21 cellular contexts compared by ENCODE assay signal in the genomic region with DNA sequence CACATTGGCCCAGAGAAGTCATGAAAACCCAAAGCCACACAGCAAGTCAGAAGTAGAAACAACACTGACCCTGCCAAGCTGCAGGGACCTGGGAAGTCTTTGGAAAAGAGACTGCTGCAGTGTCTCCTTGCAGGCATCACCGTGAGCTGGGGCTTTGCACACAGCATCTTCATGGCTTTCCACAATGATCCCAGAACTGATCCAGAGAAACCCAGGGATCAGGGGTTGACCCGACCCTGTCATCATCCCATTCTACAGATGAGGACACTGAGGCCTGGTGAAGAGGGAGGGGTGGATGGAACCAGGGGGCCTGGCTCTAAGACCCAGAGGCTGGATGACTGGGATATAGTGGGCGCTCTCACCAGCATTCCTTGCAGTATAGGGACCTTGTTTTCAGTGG. TPM values are rescaled to one million over a fixed set of nuclear protein-coding genes. Genes with fewer than 3 reads are reported as not detected.
A peak's percentile ranks its signal among the peaks of the same experiment; 100 is the strongest.
DNase-seq lines count a peak whose midpoint lies in the region; ATAC-seq, FAIRE-seq and TF ChIP-seq lines count a peak whose summit lies in the region.
"Had no signal": no experiment of that assay in that cellular context is flagged by ENCODE, and none has a peak within 500 bp of the region (broad histone marks: within the 10 kb centered on the region; RNA-seq: fewer than 3 reads in every experiment).

No MANE protein-coding gene starts in this region.

- no peaks in the 10 kb centered on the region for H3K79me1 ChIP-seq in neuronal stem cell (ENCODE audit: low read depth, low read length)

- H4K20me1 ChIP-seq in HepG2 (ENCODE audit: insufficient read depth, low read length), result peaks cover 3% of the 10 kb centered on the region; the same call in 1 of the 2 replicates

- TF ChIP-seq CTCF in HepG2 (CRISPR knock-in tag; IDR thresholded peaks at IDR 0.05), result no peak
- no peak for TF ChIP-seq CTCF in right lobe of liver (IDR thresholded peaks at IDR 0.05)
- TF ChIP-seq CTCF in type B pancreatic cell (conservative IDR thresholded peaks at IDR 0.05), result no peak

- H3K27ac ChIP-seq in HepG2 (ENCODE audit: extremely low read length, insufficient read depth, low read length) (no peak overlapping the region), right lobe of liver (no peak overlapping the region), neuronal stem cell (replicated peaks; ENCODE audit: low read length) (no peak overlapping the region), SJCRH30 (no peak overlapping the region)
- H3K27ac ChIP-seq: BLaER1 treated with 17β-estradiol and CSF1 and Interleukin-3, amounts not matched to agents 10 nM and 100 nM had no signal

- H2BK15ac ChIP-seq in neuronal stem cell (ENCODE audit: low read length), result peak overlapping the region; percentile 81

- no TSS peak for BruUV-seq in HepG2 (replicated peaks; lab: Mats Ljungman, UMichigan)

- TF ChIP-seq EP300 in HepG2 (IDR thresholded peaks at IDR 0.05; ENCODE audit: low read depth in 2 of 2, low read length in 2 of 2) (no peak), HepG2 (CRISPR knock-in tag; IDR thresholded peaks at IDR 0.05; ENCODE audit: borderline replicate concordance) (no peak)

- H3K4me3 ChIP-seq in HepG2 (replicated peaks in 1 of 3; ENCODE audit: insufficient read depth in 1 of 3, low read depth in 2 of 3, low read length in 3 of 3) (no peak overlapping the region), right lobe of liver (no peak overlapping the region), neuronal stem cell (ENCODE audit: low read length in 2 of 2) (no peak overlapping the region), SJCRH30 (no peak overlapping the region)
- H3K4me3 ChIP-seq: BLaER1 treated with 17β-estradiol and CSF1 and Interleukin-3, amounts not matched to agents 10 nM and 100 nM; GM12878 had no signal

- H3K4me3 Mint-ChIP-seq in dendritic cell treated with granulocyte-macrophage colony-stimulating factor and Interleukin-4, amounts not matched to agents 40 ng/mL and 50 ng/mL, for 4 days, result no peak overlapping the region
- peak overlapping the region; percentile 34 for H3K4me3 Mint-ChIP-seq in type B pancreatic cell
- H3K4me3 Mint-ChIP-seq: B cell had no signal

- no peak overlapping the region for H3K9ac ChIP-seq in HepG2 (ENCODE audit: insufficient read depth, low read depth, low read length)
- H3K9ac ChIP-seq in neuronal stem cell (ENCODE audit: low read depth, low read length, poor library complexity), result no peak overlapping the region
- H3K9ac ChIP-seq: BLaER1 treated with 17β-estradiol and CSF1 and Interleukin-3, amounts not matched to agents 10 nM and 100 nM had no signal

- H3K27ac Mint-ChIP-seq in dendritic cell treated with granulocyte-macrophage colony-stimulating factor and Interleukin-4, amounts not matched to agents 40 ng/mL and 50 ng/mL, for 4 days, result peak overlapping the region; percentile 75
- H3K27ac Mint-ChIP-seq in type B pancreatic cell, result no peak overlapping the region
- H3K27ac Mint-ChIP-seq: B cell, H9 had no signal

- H3K23ac ChIP-seq in neuronal stem cell (ENCODE audit: low read depth, low read length, poor library complexity), result no peak overlapping the region

- peaks cover 37% of the 10 kb centered on the region for H3K4me1 Mint-ChIP-seq in dendritic cell treated with granulocyte-macrophage colony-stimulating factor and Interleukin-4, amounts not matched to agents 40 ng/mL and 50 ng/mL, for 4 days (ENCODE audit: low read depth)
- peaks cover 7% of the 10 kb centered on the region for H3K4me1 Mint-ChIP-seq in type B pancreatic cell (ENCODE audit: unreplicated experiment)

- intact Hi-C loops in HepG2 (cut with micrococcal nuclease; ENCODE audit: unreplicated experiment) (no loop called here), right lobe of liver (cut with DNase I) (no loop called here)
- intact Hi-C loops in dendritic cell treated with granulocyte-macrophage colony-stimulating factor and Interleukin-4, amounts not matched to agents 40 ng/mL and 50 ng/mL, for 4 days (cut with micrococcal nuclease), result no loop called here

- H3K4ac ChIP-seq in neuronal stem cell (ENCODE audit: low read length), result no peak overlapping the region

- peak overlapping the region; percentile 47 for H2AK5ac ChIP-seq in neuronal stem cell (ENCODE audit: low read depth, low read length)

- H3K36me3 ChIP-seq in HepG2 (replicated peaks in 1 of 2; ENCODE audit: control insufficient read depth in 1 of 2, insufficient read depth in 2 of 2, low read length in 2 of 2), result no peaks in the 10 kb centered on the region
- no peaks in the 10 kb centered on the region for H3K36me3 ChIP-seq in right lobe of liver
- H3K36me3 ChIP-seq in neuronal stem cell (replicated peaks in 1 of 2; ENCODE audit: control insufficient read depth in 2 of 2, insufficient read depth in 2 of 2, low read length in 2 of 2), result no peaks in the 10 kb centered on the region
- H3K36me3 ChIP-seq in SJCRH30, result no peaks in the 10 kb centered on the region

- CTCF ChIA-PET in HepG2 (lab: Yijun Ruan, JAX; ENCODE audit: low intra/inter-chr PET ratio, low total read pairs), result no interaction called here

- in situ Hi-C loops in HepG2 (cut with HindIII; ENCODE audit: extremely low pct_ligation_motif_present, low pct_unique_long_range_greater_than_20kb), result no loop called here

- no peaks in the 10 kb centered on the region for H3K9me3 Mint-ChIP-seq in dendritic cell treated with granulocyte-macrophage colony-stimulating factor and Interleukin-4, amounts not matched to agents 40 ng/mL and 50 ng/mL, for 4 days
- no peaks in the 10 kb centered on the region for H3K9me3 Mint-ChIP-seq in type B pancreatic cell
- H3K9me3 Mint-ChIP-seq: H9 had no signal

- POLR2A ChIA-PET in HepG2 (lab: Yijun Ruan, JAX), result no interaction called here

- H2BK12ac ChIP-seq in neuronal stem cell (ENCODE audit: low read length), result no peak overlapping the region

- WGBS in HepG2 (ENCODE audit: low lambda C conversion rate), result 67% methylated on average over 1 of the region's 3 CpGs
- WGBS in right lobe of liver (ENCODE audit: insufficient coverage, low coverage, low lambda C conversion rate, missing lambda C conversion rate), result 89% methylated on average over 1 of the region's 3 CpGs
- no CpG with 5 or more reads among the region's 3 CpGs for WGBS in neuronal stem cell (ENCODE audit: extremely low coverage in 2 of 2, insufficient read length in 2 of 2, insufficient replicate concordance in 1 of 2), 2 donors

- H3K14ac ChIP-seq in neuronal stem cell (ENCODE audit: low read length), result no peak overlapping the region

- TF ChIP-seq POLR2A in HepG2 (IDR thresholded peaks at IDR 0.05; ENCODE audit: insufficient read depth in 1 of 2, low read depth in 2 of 2, low read length in 2 of 2) (no peak), right lobe of liver (IDR thresholded peaks at IDR 0.05) (no peak)

- H2AFZ ChIP-seq in HepG2 (ENCODE audit: low read length) (no peak overlapping the region), neuronal stem cell (ENCODE audit: low read length) (no peak overlapping the region)

- DNase-seq in HepG2 (ENCODE audit: low spot score), result no peak
- no peak for DNase-seq in right lobe of liver
- no peak for DNase-seq in neuronal stem cell (ENCODE audit: low spot score)
- DNase-seq in type B pancreatic cell (ENCODE audit: extremely low spot score, unreplicated experiment), result no peak
- DNase-seq in NCI-H1417 treated with DMSO at 0.1 percent for 48 hours (lab: John Stamatoyannopoulos, UW), result no peak
- no peak for DNase-seq in GM19239 (ENCODE audit: insufficient read length, low spot score)
- no peak for DNase-seq in SJCRH30
- DNase-seq: 8988T; CD8-positive, alpha-beta memory T cell; COR-L47; DMS 273 treated with DMSO at 0.1 percent for 48 hours; DMS53; DND-41; EL; GOT3; H9 had no signal

- H3K79me2 ChIP-seq in HepG2 (ENCODE audit: insufficient read depth, low read length), result no peaks in the 10 kb centered on the region

- no peak for TF ChIP-seq RAD21 in HepG2 (CRISPR knock-in tag; IDR thresholded peaks at IDR 0.05)

- no peak overlapping the region for H2BK120ac ChIP-seq in neuronal stem cell (ENCODE audit: low read depth, low read length)

- H3K4me1 ChIP-seq in HepG2 (ENCODE audit: insufficient read depth, low read length), result peaks cover 23% of the 10 kb centered on the region
- H3K4me1 ChIP-seq in right lobe of liver, result no peaks in the 10 kb centered on the region
- H3K4me1 ChIP-seq in neuronal stem cell (ENCODE audit: control insufficient read depth in 2 of 2, insufficient read depth in 1 of 2, low read depth in 1 of 2, low read length in 2 of 2), result peaks cover 8 to 25% of the 10 kb centered on the region in 2 donors
- peaks cover 7% of the 10 kb centered on the region; the same call in 1 of the 2 replicates for H3K4me1 ChIP-seq in SJCRH30

- H2BK5ac ChIP-seq in neuronal stem cell (ENCODE audit: low read length), result peak overlapping the region; percentile 82

- no peak overlapping the region for H4K91ac ChIP-seq in neuronal stem cell (ENCODE audit: low read depth, low read length, poor library complexity)

- peaks cover 11% of the 10 kb centered on the region for H3K36me3 Mint-ChIP-seq in dendritic cell treated with granulocyte-macrophage colony-stimulating factor and Interleukin-4, amounts not matched to agents 40 ng/mL and 50 ng/mL, for 4 days (ENCODE audit: low read depth)
- H3K36me3 Mint-ChIP-seq in type B pancreatic cell, result no peaks in the 10 kb centered on the region

- H4K8ac ChIP-seq in neuronal stem cell (ENCODE audit: low read depth, low read length), result no peak overlapping the region

- H3K9me3 ChIP-seq in HepG2 (ENCODE audit: low read length) (no peaks in the 10 kb centered on the region), right lobe of liver (no peaks in the 10 kb centered on the region), neuronal stem cell (replicated peaks in 1 of 2; ENCODE audit: control insufficient read depth in 2 of 2, insufficient read depth in 1 of 2, low read depth in 1 of 2, low read length in 2 of 2) (peaks cover 0 to 2% of the 10 kb centered on the region in 2 donors), SJCRH30 (replicated peaks) (no peaks in the 10 kb centered on the region)
- H3K9me3 ChIP-seq: BLaER1 treated with 17β-estradiol and CSF1 and Interleukin-3, amounts not matched to agents 10 nM and 100 nM had no signal

- H3K27me3 Mint-ChIP-seq in dendritic cell treated with granulocyte-macrophage colony-stimulating factor and Interleukin-4, amounts not matched to agents 40 ng/mL and 50 ng/mL, for 4 days, result peaks cover 41% of the 10 kb centered on the region
- peaks cover 63% of the 10 kb centered on the region for H3K27me3 Mint-ChIP-seq in type B pancreatic cell

- peaks cover 10 to 67% of the 10 kb centered on the region in 2 experiments for H3K27me3 ChIP-seq in HepG2 (ENCODE audit: control insufficient read depth in 1 of 2, insufficient read depth in 2 of 2, low read length in 2 of 2)
- H3K27me3 ChIP-seq in right lobe of liver, result no peaks in the 10 kb centered on the region
- peaks cover 4 to 60% (median 30%) of the 10 kb centered on the region in 3 experiments for H3K27me3 ChIP-seq in neuronal stem cell (ENCODE audit: control insufficient read depth in 3 of 3, insufficient read depth in 3 of 3, low read depth in 1 of 3, low read length in 3 of 3)
- H3K27me3 ChIP-seq in SJCRH30, result peaks cover 26% of the 10 kb centered on the region

- ATAC-seq in HepG2 (no peak), right lobe of liver (no peak)
- ATAC-seq: GM12878 had no signal

- no peak for FAIRE-seq in HepG2 (lab: Jason Lieb, UNC)
- FAIRE-seq in GM19239 (lab: Jason Lieb, UNC), result no peak
- FAIRE-seq: GM12878 had no signal

- peak overlapping the region; percentile 8 for H3K18ac ChIP-seq in neuronal stem cell (ENCODE audit: low read length)

- H3K4me2 ChIP-seq in HepG2 (ENCODE audit: low read depth, low read length), result no peak overlapping the region
- H3K4me2 ChIP-seq in neuronal stem cell (ENCODE audit: insufficient read depth, low read length, poor library complexity, severe bottlenecking), result no peak overlapping the region

RNA-seq across cellular contexts. Expression of gene FAM78A, which starts 4.3 kb away (rescaled TPM):
- total RNA-seq in HepG2 (2016; rRNA removed; fragmentation: Illumina TruSeq; extraction: Trizol) (0.14 and 0.18 TPM in 2 replicates), right lobe of liver (1 to 10 TPM in 4 of 6 experiments, under 1 TPM in 2; 0.92 to 2.4 (median 1.6) TPM), type B pancreatic cell (ENCODE audit: low replicate concordance) (0.79 and 1.9 TPM in 2 replicates)
- not detected in 2 replicates for total RNA-seq in HepG2 (2016; cell fraction: cytosol; rRNA removed; fragmentation: Illumina TruSeq; extraction: Trizol; ENCODE audit: low read depth)
- total RNA-seq in HepG2 (2016; cell fraction: insoluble cytoplasmic fraction; rRNA removed; fragmentation: Illumina TruSeq; extraction: Trizol), result 0.15 and 0.26 TPM in 2 replicates
- 0.15 TPM in 1 of 2 replicates, not detected in the other for total RNA-seq in HepG2 (2016; cell fraction: membrane; rRNA removed; fragmentation: Illumina TruSeq; extraction: Trizol)
- total RNA-seq in HepG2 (2016; cell fraction: nucleus; rRNA removed; fragmentation: Illumina TruSeq; extraction: Trizol), result 0.50 and 0.68 TPM in 2 replicates
- polyA plus RNA-seq in HepG2 (2011; rRNA removed), result 0.51 and 0.62 TPM in 2 replicates
- polyA plus RNA-seq in HepG2 (2011; cell fraction: cytosol; rRNA removed), result 0.37 and 0.43 TPM in 2 replicates
- 0.63 and 0.69 TPM in 2 replicates for polyA plus RNA-seq in HepG2 (2011; cell fraction: nucleus; rRNA removed)
- 0.25 and 0.30 TPM in 2 replicates for polyA plus RNA-seq in HepG2 (2012)
- 0.03 and 0.11 TPM in 2 replicates for polyA plus RNA-seq in HepG2 (2016; cell fraction: cytosol; fragmentation: Illumina TruSeq; extraction: Trizol; ENCODE audit: low read depth)
- 0.12 and 0.21 TPM in 2 replicates for polyA plus RNA-seq in HepG2 (2016; cell fraction: insoluble cytoplasmic fraction; fragmentation: Illumina TruSeq; extraction: Trizol; ENCODE audit: low read depth)
- 0.07 and 0.10 TPM in 2 replicates for polyA plus RNA-seq in HepG2 (2016; cell fraction: membrane; fragmentation: Illumina TruSeq; extraction: Trizol; ENCODE audit: low read depth)
- 0.11 and 0.22 TPM in 2 replicates for polyA plus RNA-seq in HepG2 (2016; cell fraction: nucleus; fragmentation: Illumina TruSeq; extraction: Trizol; ENCODE audit: insufficient read depth, low read depth)
- polyA minus RNA-seq in HepG2 (2011; rRNA and poly(A)+ RNA removed; ENCODE audit: low replicate concordance), result 0.62 and 23.9 TPM in 2 replicates
- polyA minus RNA-seq in HepG2 (2011; cell fraction: cytosol; rRNA and poly(A)+ RNA removed), result 0.26 and 0.49 TPM in 2 replicates
- 0.12 and 0.13 TPM in 2 replicates for polyA minus RNA-seq in HepG2 (2011; cell fraction: nucleus; rRNA and poly(A)+ RNA removed)
- 2.7 TPM for polyA plus RNA-seq in neuronal stem cell (2013, experiment 1 of 2)
- polyA plus RNA-seq in neuronal stem cell (2013, experiment 2 of 2), result 2.5 TPM
- total RNA-seq in SJCRH30 (2014; rRNA removed; shearing (Covaris generic)), result 2.2 and 2.4 TPM in 2 replicates

RNA-seq across cellular contexts. Expression of gene PLPP7, which starts 8.9 kb away (rescaled TPM):
- total RNA-seq in HepG2 (2016; rRNA removed; fragmentation: Illumina TruSeq; extraction: Trizol) (0.66 and 1.2 TPM in 2 replicates), right lobe of liver (under 1 TPM in 5 of 6 experiments, not detected in 1; 0.11 to 0.43 (median 0.22) TPM), type B pancreatic cell (ENCODE audit: low replicate concordance) (0.50 and 3.1 TPM in 2 replicates)
- total RNA-seq in HepG2 (2016; cell fraction: cytosol; rRNA removed; fragmentation: Illumina TruSeq; extraction: Trizol; ENCODE audit: low read depth), result 1.1 TPM in 2 replicates
- total RNA-seq in HepG2 (2016; cell fraction: insoluble cytoplasmic fraction; rRNA removed; fragmentation: Illumina TruSeq; extraction: Trizol), result 0.85 and 1.0 TPM in 2 replicates
- total RNA-seq in HepG2 (2016; cell fraction: membrane; rRNA removed; fragmentation: Illumina TruSeq; extraction: Trizol), result 1.7 TPM in 2 replicates
- total RNA-seq in HepG2 (2016; cell fraction: nucleus; rRNA removed; fragmentation: Illumina TruSeq; extraction: Trizol), result 0.28 and 1.4 TPM in 2 replicates
- 0.33 and 0.67 TPM in 2 replicates for polyA plus RNA-seq in HepG2 (2011; rRNA removed)
- 0.47 and 1.0 TPM in 2 replicates for polyA plus RNA-seq in HepG2 (2011; cell fraction: cytosol; rRNA removed)
- 0.66 and 0.87 TPM in 2 replicates for polyA plus RNA-seq in HepG2 (2011; cell fraction: nucleus; rRNA removed)
- polyA plus RNA-seq in HepG2 (2012), result 0.69 and 0.78 TPM in 2 replicates
- polyA plus RNA-seq in HepG2 (2016; cell fraction: cytosol; fragmentation: Illumina TruSeq; extraction: Trizol; ENCODE audit: low read depth), result 1.2 and 1.6 TPM in 2 replicates
- 0.74 and 0.82 TPM in 2 replicates for polyA plus RNA-seq in HepG2 (2016; cell fraction: insoluble cytoplasmic fraction; fragmentation: Illumina TruSeq; extraction: Trizol; ENCODE audit: low read depth)
- 1.7 TPM in 2 replicates for polyA plus RNA-seq in HepG2 (2016; cell fraction: membrane; fragmentation: Illumina TruSeq; extraction: Trizol; ENCODE audit: low read depth)
- polyA plus RNA-seq in HepG2 (2016; cell fraction: nucleus; fragmentation: Illumina TruSeq; extraction: Trizol; ENCODE audit: insufficient read depth, low read depth), result 0.56 and 0.57 TPM in 2 replicates
- 0.16 and 1.9 TPM in 2 replicates for polyA minus RNA-seq in HepG2 (2011; rRNA and poly(A)+ RNA removed; ENCODE audit: low replicate concordance)
- 0.70 and 0.79 TPM in 2 replicates for polyA minus RNA-seq in HepG2 (2011; cell fraction: cytosol; rRNA and poly(A)+ RNA removed)
- polyA minus RNA-seq in HepG2 (2011; cell fraction: nucleus; rRNA and poly(A)+ RNA removed), result 0.52 and 1.1 TPM in 2 replicates
- polyA plus RNA-seq in neuronal stem cell (2013, experiment 1 of 2), result 4.2 TPM
- 4.1 TPM for polyA plus RNA-seq in neuronal stem cell (2013, experiment 2 of 2)
- 1.8 TPM in 2 replicates for total RNA-seq in SJCRH30 (2014; rRNA removed; shearing (Covaris generic))
- total RNA-seq: A673; CD8-positive, alpha-beta memory T cell had no signal
- polyA plus RNA-seq: CD8-positive, alpha-beta memory T cell had no signal
